Comparison of ENCODE assay signal across 8 cellular contexts in genomic region chr3:112814256-112814655, GRCh38. TPM values are rescaled to one million over a fixed set of nuclear protein-coding genes. Genes with fewer than 3 reads are reported as not detected.
A peak's percentile ranks its signal among the peaks of the same experiment; 100 is the strongest.
DNase-seq lines count a peak whose midpoint lies in the region; ATAC-seq and TF ChIP-seq lines count a peak whose summit lies in the region.

No MANE protein-coding gene starts in this region.

- no peak for ATAC-seq in GM18867 (IDR thresholded peaks at IDR 0.05; ENCODE audit: unreplicated experiment)
- ATAC-seq in GM21737 (IDR thresholded peaks at IDR 0.05; ENCODE audit: unreplicated experiment) = no peak

- peak; percentile 35 for DNase-seq in GM04503 (ENCODE audit: low read depth)
- DNase-seq in NCI-H2107 treated with DMSO at 0.1 percent for 48 hours (lab: John Stamatoyannopoulos, UW; ENCODE audit: unreplicated experiment) = peak; percentile 53
- DNase-seq in epithelial cell of proximal tubule (ENCODE audit: low read depth) = peak; percentile 33
- no peak for DNase-seq in ovary
- no peak for DNase-seq in NCI-H1930 (lab: John Stamatoyannopoulos, UW)
- no peak for DNase-seq in activated CD4-positive, CD25-positive, alpha-beta regulatory T cell treated with anti-CD3 and anti-CD28 coated beads, Interleukin-2, amount 50 U/mL, for 72 hours

- H3K4me1 ChIP-seq in ovary (ENCODE audit: insufficient read depth) = peaks cover 11% of the 10 kb centered on the region

- no peaks in the 10 kb centered on the region for H3K9me3 ChIP-seq in ovary

- no peaks in the 10 kb centered on the region for H3K27me3 ChIP-seq in ovary

- no peak for TF ChIP-seq POLR2A in ovary (IDR thresholded peaks at IDR 0.05)

- 27 to 28% (median 28%) methylated on average over 2 of the region's 2 CpGs for WGBS in ovary, 3 donors

- peak; percentile 63 for TF ChIP-seq CTCF in epithelial cell of proximal tubule (conservative IDR thresholded peaks at IDR 0.05; ENCODE audit: low read depth, low read length)
- TF ChIP-seq CTCF in ovary (IDR thresholded peaks at IDR 0.05) = peak in 2 of 3 donors; percentile 29 to 41

- H3K27ac ChIP-seq in ovary = no peak overlapping the region

- intact Hi-C loops in ovary (cut with DNase I) = loop anchor here (2.0 to 10.0 kb wide), 5 partner anchors 79 to 237 kb away; partner anchors contain the start of gene CCDC80 (in 1 of the 4)

- H3K4me3 ChIP-seq in epithelial cell of proximal tubule (ENCODE audit: low read depth, low read length) = no peak overlapping the region
- H3K4me3 ChIP-seq in ovary = no peak overlapping the region

- TF ChIP-seq EP300 in ovary (IDR thresholded peaks at IDR 0.05) = no peak

- H3K36me3 ChIP-seq in ovary = no peaks in the 10 kb centered on the region

RNA-seq across cellular contexts. Expression of gene CD200R1L, which starts 32.4 kb away (rescaled TPM):
- total RNA-seq in epithelial cell of proximal tubule = not detected in 2 replicates
- not detected for total RNA-seq in ovary
- polyA plus RNA-seq in ovary = not detected

Comparison
In these comparisons a context has a peak if more than half of its experiments do, and no peak if none do; other contexts are left out.
1. DNase-seq: peak in GM04503 (single experiment), NCI-H2107 treated with DMSO at 0.1 percent for 48 hours (single experiment) and epithelial cell of proximal tubule (single experiment); none in ovary (0 of 5), NCI-H1930 (0 of 2) and activated CD4-positive, CD25-positive, alpha-beta regulatory T cell treated with anti-CD3 and anti-CD28 coated beads, Interleukin-2, amount 50 U/mL, for 72 hours (single experiment).